8 cellular contexts compared by ENCODE assay signal in genomic region chr1:156104861-156105546, GRCh38. TPM values are rescaled to one million over a fixed set of nuclear protein-coding genes. Genes with fewer than 3 reads are reported as not detected.
DNase-seq lines count a peak whose midpoint lies in the region; FAIRE-seq and TF ChIP-seq lines count a peak whose summit lies in the region.

No MANE protein-coding gene starts in this region.

- BruUV-seq in endothelial cell of umbilical vein (replicated peaks; lab: Mats Ljungman, UMichigan) = no TSS peak

- dilution Hi-C loops in endothelial cell of umbilical vein (cut with MboI; ENCODE audit: extremely low pct_ligation_motif_present, low sequenced_read_pairs) = no loop called here

- peaks cover 19% of the 10 kb centered on the region for H3K36me3 Mint-ChIP-seq in neural progenitor cell

- no peaks in the 10 kb centered on the region for H4K20me1 ChIP-seq in BLaER1 treated with 17β-estradiol and CSF1 and Interleukin-3, amounts not matched to agents 10 nM and 100 nM
- no peaks in the 10 kb centered on the region for H4K20me1 ChIP-seq in OCI-LY3 (ENCODE audit: insufficient read depth, low read length)
- no peaks in the 10 kb centered on the region for H4K20me1 ChIP-seq in endothelial cell of umbilical vein (replicated peaks; ENCODE audit: control insufficient read depth, extremely low read depth, insufficient read depth, low read length)
- peaks cover 100% of the 10 kb centered on the region for H4K20me1 ChIP-seq in neural progenitor cell (ENCODE audit: low read depth)

- H2AFZ ChIP-seq in OCI-LY3 (ENCODE audit: low read depth, low read length) (no peak overlapping the region), endothelial cell of umbilical vein (ENCODE audit: low read depth, low read length) (no peak overlapping the region), neural progenitor cell (replicated peaks) (no peak overlapping the region)

- H3K27ac ChIP-seq in BLaER1 treated with 17β-estradiol and CSF1 and Interleukin-3, amounts not matched to agents 10 nM and 100 nM = peak overlapping the region in 9 of 11 experiments; percentile 65 to 97 (median 76); a peak in 13 of 22 replicates
- H3K27ac ChIP-seq in OCI-LY3 (ENCODE audit: low read length) (no peak overlapping the region), endothelial cell of umbilical vein (ENCODE audit: insufficient read depth, low read depth, low read length) (peak overlapping the region; percentile 97), neural progenitor cell (no peak overlapping the region)

- H3K4me3 Mint-ChIP-seq in neural progenitor cell = peak overlapping the region; percentile 78

- no peaks in the 10 kb centered on the region for H3K36me3 ChIP-seq in BLaER1 treated with 17β-estradiol and CSF1 and Interleukin-3, amounts not matched to agents 10 nM and 100 nM
- no peaks in the 10 kb centered on the region for H3K36me3 ChIP-seq in OCI-LY3 (replicated peaks; ENCODE audit: low read depth, low read length)
- H3K36me3 ChIP-seq in endothelial cell of umbilical vein (ENCODE audit: control insufficient read depth in 2 of 2, extremely low read depth in 1 of 2, insufficient read depth in 2 of 2, low read length in 2 of 2) = no peaks in the 10 kb centered on the region
- no peaks in the 10 kb centered on the region for H3K36me3 ChIP-seq in neural progenitor cell

- peak overlapping the region in 10 of 11 experiments; percentile 63 to 92 (median 76); a peak in 15 of 22 replicates for H3K9ac ChIP-seq in BLaER1 treated with 17β-estradiol and CSF1 and Interleukin-3, amounts not matched to agents 10 nM and 100 nM
- peak overlapping the region; percentile 70; the same call in 1 of the 2 replicates for H3K9ac ChIP-seq in OCI-LY3 (ENCODE audit: low read length)
- peak overlapping the region; percentile 88 for H3K9ac ChIP-seq in endothelial cell of umbilical vein (replicated peaks; ENCODE audit: extremely low read depth, insufficient read depth, low read length)
- H3K9ac ChIP-seq in neural progenitor cell = no peak overlapping the region

- H3K4me3 ChIP-seq in BLaER1 treated with 17β-estradiol and CSF1 and Interleukin-3, amounts not matched to agents 10 nM and 100 nM = peak overlapping the region in 2 of 10 experiments; percentile 2 to 45; a peak in 2 of 20 replicates
- H3K4me3 ChIP-seq in OCI-LY3 (ENCODE audit: low read length) (peak overlapping the region; percentile 71), endothelial cell of umbilical vein (replicated peaks in 1 of 3; ENCODE audit: insufficient read depth in 1 of 3, low read depth in 1 of 3, low read length in 3 of 3) (no peak overlapping the region), neural progenitor cell (no peak overlapping the region)

- H3K9me3 ChIP-seq in BLaER1 treated with 17β-estradiol and CSF1 and Interleukin-3, amounts not matched to agents 10 nM and 100 nM (replicated peaks in 1 of 11) = no peaks in the 10 kb centered on the region
- no peaks in the 10 kb centered on the region for H3K9me3 ChIP-seq in OCI-LY3 (ENCODE audit: insufficient read depth, low read length)
- H3K9me3 ChIP-seq in endothelial cell of umbilical vein (replicated peaks; ENCODE audit: control insufficient read depth, insufficient read depth, low read length) = no peaks in the 10 kb centered on the region
- H3K9me3 ChIP-seq in neural progenitor cell (ENCODE audit: low read depth) = no peaks in the 10 kb centered on the region

- no peaks in the 10 kb centered on the region for H3K27me3 ChIP-seq in BLaER1 treated with 17β-estradiol and CSF1 and Interleukin-3, amounts not matched to agents 10 nM and 100 nM
- peaks cover 13% of the 10 kb centered on the region for H3K27me3 ChIP-seq in OCI-LY3 (ENCODE audit: low read depth, low read length)
- no peaks in the 10 kb centered on the region for H3K27me3 ChIP-seq in endothelial cell of umbilical vein (ENCODE audit: control insufficient read depth in 2 of 2, insufficient read depth in 2 of 2, low read length in 2 of 2)
- H3K27me3 ChIP-seq in neural progenitor cell = no peaks in the 10 kb centered on the region

- peak overlapping the region; percentile 97 for H3K27ac Mint-ChIP-seq in neural progenitor cell

- POLR2A ChIA-PET in endothelial cell of umbilical vein (lab: Charles Lee) = no interaction called here

- H3K9me1 ChIP-seq in endothelial cell of umbilical vein (replicated peaks; ENCODE audit: control insufficient read depth, extremely low read depth, insufficient read depth, low read length) = no peaks in the 10 kb centered on the region

- peaks cover 14% of the 10 kb centered on the region for H3K27me3 Mint-ChIP-seq in neural progenitor cell (ENCODE audit: insufficient read depth, low read depth)

- FAIRE-seq in endothelial cell of umbilical vein (lab: Jason Lieb, UNC) = no peak
- no peak for FAIRE-seq in GM19239 (lab: Jason Lieb, UNC)

- H3K4me1 Mint-ChIP-seq in neural progenitor cell = peaks cover 74% of the 10 kb centered on the region

- H3K79me2 ChIP-seq in OCI-LY3 (ENCODE audit: low read length) (no peaks in the 10 kb centered on the region), endothelial cell of umbilical vein (ENCODE audit: control insufficient read depth, insufficient read depth, low read length) (no peaks in the 10 kb centered on the region), neural progenitor cell (ENCODE audit: low read depth) (peaks cover 66% of the 10 kb centered on the region)

- TF ChIP-seq CTCF in OCI-LY3 (IDR thresholded peaks at IDR 0.05; ENCODE audit: low read depth, low read length) = no peak
- no peak for TF ChIP-seq CTCF in endothelial cell of umbilical vein (IDR thresholded peaks at IDR 0.05; ENCODE audit: extremely low read depth in 1 of 2, insufficient read depth in 1 of 2, low read depth in 1 of 2, low read length in 2 of 2)
- TF ChIP-seq CTCF in neural progenitor cell (IDR thresholded peaks at IDR 0.05) = peak; percentile 4

- TF ChIP-seq POLR2A in endothelial cell of umbilical vein (IDR thresholded peaks at IDR 0.05; ENCODE audit: low read depth, low read length) = no peak

- peaks cover 42 to 80% (median 62%) of the 10 kb centered on the region in 10 experiments for H3K4me1 ChIP-seq in BLaER1 treated with 17β-estradiol and CSF1 and Interleukin-3, amounts not matched to agents 10 nM and 100 nM
- peaks cover 36% of the 10 kb centered on the region for H3K4me1 ChIP-seq in OCI-LY3 (ENCODE audit: low read length)
- H3K4me1 ChIP-seq in endothelial cell of umbilical vein (ENCODE audit: control insufficient read depth, extremely low read depth, insufficient read depth, low read length) = peaks cover 57% of the 10 kb centered on the region
- peaks cover 43% of the 10 kb centered on the region for H3K4me1 ChIP-seq in neural progenitor cell

- CTCF ChIA-PET in endothelial cell of umbilical vein (lab: Charles Lee) = interaction anchor here (11.8 to 21.0 kb wide), 2 partner anchors 12 to 26 kb away, joined by 283 to 627 read pairs; partner anchors contain the start of gene LMNA

- peak overlapping the region; percentile 85 to 97 (median 90) for H3K4me2 ChIP-seq in BLaER1 treated with 17β-estradiol and CSF1 and Interleukin-3, amounts not matched to agents 10 nM and 100 nM
- H3K4me2 ChIP-seq in OCI-LY3 (ENCODE audit: low read length) (peak overlapping the region; percentile 88), endothelial cell of umbilical vein (ENCODE audit: insufficient read depth, low read length) (no peak overlapping the region), neural progenitor cell (peak overlapping the region; percentile 75)

- H3F3A ChIP-seq in neural progenitor cell (ENCODE audit: low read depth) = peaks cover 38% of the 10 kb centered on the region

- H3K9me3 Mint-ChIP-seq in neural progenitor cell = no peaks in the 10 kb centered on the region

- DNase-seq in endothelial cell of umbilical vein (ENCODE audit: low read depth, low spot score) = peak; percentile 44
- DNase-seq in neural progenitor cell (ENCODE audit: low spot score) = no peak
- DNase-seq in GM19239 (ENCODE audit: insufficient read length, low spot score) = no peak
- no peak for DNase-seq in hepatic stellate cell (ENCODE audit: low spot score)
- DNase-seq in T1000 (lab: John Stamatoyannopoulos, UW) = no peak
- no peak for DNase-seq in NCI-H1694 treated with DMSO at 0.1 percent for 48 hours (lab: John Stamatoyannopoulos, UW)

- intact Hi-C loops in endothelial cell of umbilical vein (cut with micrococcal nuclease) = loop anchor here (5.0 kb wide), 1 partner anchor 107 kb away; the partner anchor contains the start of gene PMF1

RNA-seq across cellular contexts. Expression of gene LMNA, which starts 9.5 kb away (rescaled TPM):
- total RNA-seq in endothelial cell of umbilical vein = 715 and 742 TPM in 2 replicates
- polyA plus RNA-seq in endothelial cell of umbilical vein = 371 and 461 TPM in 2 replicates
- polyA plus RNA-seq in endothelial cell of umbilical vein (2011; cell fraction: cytosol; rRNA removed) = 321 and 340 TPM in 2 replicates
- 623 and 650 TPM in 2 replicates for polyA plus RNA-seq in endothelial cell of umbilical vein (2011; cell fraction: nucleus; rRNA removed)
- 280 and 286 TPM in 2 replicates for polyA plus RNA-seq in endothelial cell of umbilical vein (2012)
- polyA minus RNA-seq in endothelial cell of umbilical vein = 205 and 294 TPM in 2 replicates
- polyA minus RNA-seq in endothelial cell of umbilical vein (2011; cell fraction: cytosol; rRNA and poly(A)+ RNA removed) = 389 TPM
- 132 and 240 TPM in 2 replicates for polyA minus RNA-seq in endothelial cell of umbilical vein (2011; cell fraction: nucleus; rRNA and poly(A)+ RNA removed)
- 20.5 and 35.8 TPM in 2 replicates for total RNA-seq in neural progenitor cell (ENCODE audit: low replicate concordance)

RNA-seq across cellular contexts. Expression of gene MEX3A, which starts 22.7 kb away (rescaled TPM):
- 23.6 and 26.6 TPM in 2 replicates for total RNA-seq in endothelial cell of umbilical vein
- polyA plus RNA-seq in endothelial cell of umbilical vein = 20.2 and 22.0 TPM in 2 replicates
- polyA plus RNA-seq in endothelial cell of umbilical vein (2011; cell fraction: cytosol; rRNA removed) = 14.0 and 16.6 TPM in 2 replicates
- polyA plus RNA-seq in endothelial cell of umbilical vein (2011; cell fraction: nucleus; rRNA removed) = 17.9 and 22.9 TPM in 2 replicates
- polyA plus RNA-seq in endothelial cell of umbilical vein (2012) = 14.7 and 16.6 TPM in 2 replicates
- polyA minus RNA-seq in endothelial cell of umbilical vein = 26.8 and 30.9 TPM in 2 replicates
- 3.7 TPM for polyA minus RNA-seq in endothelial cell of umbilical vein (2011; cell fraction: cytosol; rRNA and poly(A)+ RNA removed)
- 10.9 and 12.6 TPM in 2 replicates for polyA minus RNA-seq in endothelial cell of umbilical vein (2011; cell fraction: nucleus; rRNA and poly(A)+ RNA removed)
- 32.2 and 62.6 TPM in 2 replicates for total RNA-seq in neural progenitor cell (ENCODE audit: low replicate concordance)

RNA-seq across cellular contexts. Expression of gene RAB25, which starts 44.0 kb away (rescaled TPM):
- total RNA-seq in endothelial cell of umbilical vein = not detected in 2 replicates
- not detected in 2 replicates for polyA plus RNA-seq in endothelial cell of umbilical vein
- not detected in 2 replicates for polyA plus RNA-seq in endothelial cell of umbilical vein (2011; cell fraction: cytosol; rRNA removed)
- polyA plus RNA-seq in endothelial cell of umbilical vein (2011; cell fraction: nucleus; rRNA removed) = not detected in 2 replicates
- not detected in 2 replicates for polyA plus RNA-seq in endothelial cell of umbilical vein (2012)
- polyA minus RNA-seq in endothelial cell of umbilical vein = 0.53 TPM in 1 of 2 replicates, not detected in the other
- not detected for polyA minus RNA-seq in endothelial cell of umbilical vein (2011; cell fraction: cytosol; rRNA and poly(A)+ RNA removed)
- polyA minus RNA-seq in endothelial cell of umbilical vein (2011; cell fraction: nucleus; rRNA and poly(A)+ RNA removed) = not detected in 2 replicates
- total RNA-seq in neural progenitor cell (ENCODE audit: low replicate concordance) = 2.4 and 7.7 TPM in 2 replicates

RNA-seq across cellular contexts. Expression of gene SEMA4A, which starts 48.4 kb away (rescaled TPM):
- total RNA-seq in endothelial cell of umbilical vein = 1.5 and 1.6 TPM in 2 replicates
- polyA plus RNA-seq in endothelial cell of umbilical vein = 0.97 and 1.5 TPM in 2 replicates
- polyA plus RNA-seq in endothelial cell of umbilical vein (2011; cell fraction: cytosol; rRNA removed) = 0.43 and 0.76 TPM in 2 replicates
- 6.6 and 7.8 TPM in 2 replicates for polyA plus RNA-seq in endothelial cell of umbilical vein (2011; cell fraction: nucleus; rRNA removed)
- 0.68 and 1.1 TPM in 2 replicates for polyA plus RNA-seq in endothelial cell of umbilical vein (2012)
- 1.1 TPM in 2 replicates for polyA minus RNA-seq in endothelial cell of umbilical vein
- polyA minus RNA-seq in endothelial cell of umbilical vein (2011; cell fraction: cytosol; rRNA and poly(A)+ RNA removed) = 6.5 TPM
- polyA minus RNA-seq in endothelial cell of umbilical vein (2011; cell fraction: nucleus; rRNA and poly(A)+ RNA removed) = 1.3 and 1.7 TPM in 2 replicates
- total RNA-seq in neural progenitor cell (ENCODE audit: low replicate concordance) = 0.69 and 1.8 TPM in 2 replicates

RNA-seq across cellular contexts. Expression of gene LAMTOR2, which starts 50.4 kb away (rescaled TPM):
- 77.7 and 80.3 TPM in 2 replicates for total RNA-seq in endothelial cell of umbilical vein
- polyA plus RNA-seq in endothelial cell of umbilical vein = 136 and 145 TPM in 2 replicates
- 127 and 134 TPM in 2 replicates for polyA plus RNA-seq in endothelial cell of umbilical vein (2011; cell fraction: cytosol; rRNA removed)
- 26.3 and 33.6 TPM in 2 replicates for polyA plus RNA-seq in endothelial cell of umbilical vein (2011; cell fraction: nucleus; rRNA removed)
- polyA plus RNA-seq in endothelial cell of umbilical vein (2012) = 80.8 and 89.4 TPM in 2 replicates
- 34.9 and 36.8 TPM in 2 replicates for polyA minus RNA-seq in endothelial cell of umbilical vein
- polyA minus RNA-seq in endothelial cell of umbilical vein (2011; cell fraction: cytosol; rRNA and poly(A)+ RNA removed) = 31.1 TPM
- 5.2 and 7.0 TPM in 2 replicates for polyA minus RNA-seq in endothelial cell of umbilical vein (2011; cell fraction: nucleus; rRNA and poly(A)+ RNA removed)
- 29.4 and 50.6 TPM in 2 replicates for total RNA-seq in neural progenitor cell (ENCODE audit: low replicate concordance)

Comparison
In these comparisons a context has a peak if more than half of its experiments do, and no peak if none do; other contexts are left out.
1. H3K27ac ChIP-seq: peak in BLaER1 treated with 17β-estradiol and CSF1 and Interleukin-3, amounts not matched to agents 10 nM and 100 nM (9 of 11) and endothelial cell of umbilical vein (single experiment); none in OCI-LY3 (single experiment) and neural progenitor cell (single experiment).
2. RNA of gene LMNA, which starts 9.5 kb away (total RNA-seq): 715 to 742 TPM in endothelial cell of umbilical vein; 20.5 to 35.8 TPM in neural progenitor cell; every median in the first group is over 10 times any median in the second.